ENCODE assay signal across 16 cellular contexts in the genomic region with DNA sequence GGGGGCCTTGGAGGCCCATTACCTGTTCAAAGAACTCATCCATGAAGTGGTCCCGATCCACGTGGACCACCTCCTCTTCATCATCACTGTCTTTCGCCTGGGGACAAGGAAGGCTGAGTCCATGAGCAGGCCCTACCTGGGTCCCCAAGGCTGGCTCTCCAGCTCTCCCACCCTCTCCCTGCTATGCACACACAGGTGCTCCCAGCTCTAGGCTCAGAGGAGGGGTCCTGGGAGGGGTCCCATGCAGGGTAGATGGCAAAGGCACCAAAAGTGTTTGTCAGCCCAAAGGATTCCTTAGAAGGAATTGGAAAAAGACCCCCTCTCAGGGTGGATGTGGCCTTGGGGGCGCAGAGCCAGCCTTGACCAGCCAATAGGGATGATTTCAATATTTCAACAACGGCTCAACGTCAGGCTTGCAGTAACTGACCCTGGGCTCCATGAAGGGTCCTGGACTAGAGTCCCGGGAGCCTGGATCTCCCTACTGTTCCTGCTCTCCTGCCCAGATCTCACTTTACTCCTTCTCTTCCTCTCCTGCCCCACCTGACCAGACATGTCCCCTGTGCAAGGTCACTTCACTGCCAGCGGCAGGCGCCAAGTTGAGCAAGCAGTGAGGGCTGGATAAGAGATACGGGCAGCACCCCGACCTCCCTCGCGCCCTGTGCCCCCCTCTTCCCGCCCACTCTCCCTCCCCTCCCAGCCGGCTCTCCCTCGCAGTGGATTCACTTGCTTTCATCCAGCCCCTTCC. TPM values are rescaled to one million over a fixed set of nuclear protein-coding genes. Genes with fewer than 3 reads are reported as not detected.
A peak's percentile ranks its signal among the peaks of the same experiment; 100 is the strongest.
DNase-seq lines count a peak whose midpoint lies in the region; ATAC-seq and TF ChIP-seq lines count a peak whose summit lies in the region.
"Had no signal": no experiment of that assay in that cellular context is flagged by ENCODE, and none has a peak within 500 bp of the region (broad histone marks: within the 10 kb centered on the region; RNA-seq: fewer than 3 reads in every experiment).

No MANE protein-coding gene starts in this region.

- H3K9ac ChIP-seq in liver (ENCODE audit: low read depth in 1 of 2, low read length in 2 of 2), result no peak overlapping the region

- intact Hi-C loops in left ventricle myocardium superior (cut with micrococcal nuclease), result no loop called here

- H3K27ac ChIP-seq in right atrium auricular region, result no peak overlapping the region
- no peak overlapping the region for H3K27ac ChIP-seq in liver (ENCODE audit: low read depth in 1 of 2, low read length in 2 of 2)
- H3K27ac ChIP-seq: ascending aorta, left ventricle myocardium inferior, neutrophil had no signal

- DNase-seq in left ventricle myocardium superior (no peak), right atrium auricular region (ENCODE audit: low spot score) (no peak), NCI-H82 (lab: John Stamatoyannopoulos, UW) (no peak)
- DNase-seq: activated CD4-positive, alpha-beta T cell treated with anti-CD3 and anti-CD28 coated beads for 4 hours; activated T-cell treated with anti-CD3 and anti-CD28 coated beads, Interleukin-2, amount 50 U/mL, for 72 hours; DMS79; effector memory CD4-positive, alpha-beta T cell; left ventricle myocardium inferior; NCI-H1694; NCI-H748 treated with DMSO at 0.1 percent for 48 hours; SHP77 had no signal

- peaks cover 0 to 20% of the 10 kb centered on the region in 2 donors for H3K4me1 ChIP-seq in right atrium auricular region
- H3K4me1 ChIP-seq in liver (ENCODE audit: control insufficient read depth in 4 of 4, insufficient read depth in 4 of 4, low read length in 3 of 4), result peaks cover 3 to 36% (median 27%) of the 10 kb centered on the region in 4 donors

- H3K27me3 ChIP-seq in right atrium auricular region (no peaks in the 10 kb centered on the region), liver (ENCODE audit: control insufficient read depth in 4 of 4, insufficient read depth in 4 of 4, low read length in 3 of 4) (no peaks in the 10 kb centered on the region)
- H3K27me3 ChIP-seq: ascending aorta had no signal

- ATAC-seq in left ventricle myocardium superior, result peak; percentile 35
- ATAC-seq in HG03521 (IDR thresholded peaks at IDR 0.05; ENCODE audit: unreplicated experiment), result no peak
- no peak for ATAC-seq in HG02938 (IDR thresholded peaks at IDR 0.05; ENCODE audit: unreplicated experiment)
- ATAC-seq: activated T-cell treated with anti-CD3 and anti-CD28 coated beads, Interleukin-2, amount 50 U/mL, for 72 hours had no signal

- TF ChIP-seq CTCF in right atrium auricular region (IDR thresholded peaks at IDR 0.05) (no peak), liver (IDR thresholded peaks at IDR 0.05; ENCODE audit: low read depth, low read length, missing input control) (no peak)

- TF ChIP-seq RAD21 in liver (IDR thresholded peaks at IDR 0.05), result no peak

- 41% methylated on average over 16 of the region's 16 CpGs for WGBS in liver

- H3K4me3 ChIP-seq in right atrium auricular region (no peak overlapping the region), liver (ENCODE audit: low read depth in 1 of 3, low read length in 3 of 3) (no peak overlapping the region)
- H3K4me3 ChIP-seq: ascending aorta, left ventricle myocardium inferior had no signal

- H3K36me3 ChIP-seq in right atrium auricular region (no peaks in the 10 kb centered on the region), liver (ENCODE audit: control insufficient read depth in 4 of 4, insufficient read depth in 3 of 4, low read depth in 1 of 4, low read length in 3 of 4) (no peaks in the 10 kb centered on the region)
- H3K36me3 ChIP-seq: ascending aorta, left ventricle myocardium inferior, neutrophil had no signal

- no peaks in the 10 kb centered on the region for H3K9me3 ChIP-seq in right atrium auricular region
- no peaks in the 10 kb centered on the region for H3K9me3 ChIP-seq in liver (ENCODE audit: control insufficient read depth in 4 of 4, low read length in 3 of 4)
- H3K9me3 ChIP-seq: ascending aorta, left ventricle myocardium inferior, neutrophil had no signal

TF ChIP-seq in liver, 16 proteins besides CTCF, POLR2A, EP300 and RAD21:
- no peak for TF ChIP-seq NR2F2 (IDR thresholded peaks at IDR 0.05)
- TF ChIP-seq YY1 (IDR thresholded peaks at IDR 0.05), result no peak
- no peak for TF ChIP-seq HNF4G (IDR thresholded peaks at IDR 0.05)
- TF ChIP-seq HNF4A (conservative IDR thresholded peaks at IDR 0.05), result peak; percentile 18 to 31
- TF ChIP-seq, protein P1, sequence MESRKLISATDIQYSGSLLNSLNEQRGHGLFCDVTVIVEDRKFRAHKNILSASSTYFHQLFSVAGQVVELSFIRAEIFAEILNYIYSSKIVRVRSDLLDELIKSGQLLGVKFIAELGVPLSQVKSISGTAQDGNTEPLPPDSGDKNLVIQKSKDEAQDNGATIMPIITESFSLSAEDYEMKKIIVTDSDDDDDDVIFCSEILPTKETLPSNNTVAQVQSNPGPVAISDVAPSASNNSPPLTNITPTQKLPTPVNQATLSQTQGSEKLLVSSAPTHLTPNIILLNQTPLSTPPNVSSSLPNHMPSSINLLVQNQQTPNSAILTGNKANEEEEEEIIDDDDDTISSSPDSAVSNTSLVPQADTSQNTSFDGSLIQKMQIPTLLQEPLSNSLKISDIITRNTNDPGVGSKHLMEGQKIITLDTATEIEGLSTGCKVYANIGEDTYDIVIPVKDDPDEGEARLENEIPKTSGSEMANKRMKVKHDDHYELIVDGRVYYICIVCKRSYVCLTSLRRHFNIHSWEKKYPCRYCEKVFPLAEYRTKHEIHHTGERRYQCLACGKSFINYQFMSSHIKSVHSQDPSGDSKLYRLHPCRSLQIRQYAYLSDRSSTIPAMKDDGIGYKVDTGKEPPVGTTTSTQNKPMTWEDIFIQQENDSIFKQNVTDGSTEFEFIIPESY (IDR thresholded peaks at IDR 0.05), result no peak
- TF ChIP-seq JUND (IDR thresholded peaks at IDR 0.05), result no peak
- no peak for TF ChIP-seq SP1 (IDR thresholded peaks at IDR 0.05)

RNA-seq across cellular contexts. Expression of a gene that starts 8.8 kb away (rescaled TPM):
- total RNA-seq in left ventricle myocardium superior (0.40 TPM), right atrium auricular region (1 to 10 TPM; 1.3 to 2.1 TPM), liver (1 to 10 TPM in 1 of 2 donors, under 1 TPM in 1; 0.09 to 1.2 TPM)
- polyA plus RNA-seq in liver, result under 1 TPM; 0.19 to 0.82 TPM

RNA-seq across cellular contexts. Expression of a gene that starts 16.7 kb away (rescaled TPM):
- total RNA-seq in left ventricle myocardium superior (7.4 TPM), right atrium auricular region (1 to 10 TPM; 6.0 to 8.5 TPM), liver (10 to 100 TPM; 23.9 to 84.8 TPM)
- 10 to 100 TPM; 74.0 to 93.9 TPM for polyA plus RNA-seq in liver

RNA-seq across cellular contexts. Expression of a gene that starts 31.7 kb away (rescaled TPM):
- total RNA-seq in left ventricle myocardium superior (42.4 TPM), right atrium auricular region (10 to 100 TPM; 17.1 to 23.8 TPM), liver (10 to 100 TPM; 11.4 to 19.8 TPM)
- polyA plus RNA-seq in liver, result 10 to 100 TPM; 14.9 to 22.1 TPM

RNA-seq across cellular contexts. Expression of a gene that starts 44.1 kb away (rescaled TPM):
- total RNA-seq in left ventricle myocardium superior (11.0 TPM), right atrium auricular region (1 to 10 TPM; 3.8 to 8.6 TPM), liver (1 to 10 TPM; 3.6 to 3.8 TPM)
- 1 to 10 TPM; 2.7 to 4.9 TPM for polyA plus RNA-seq in liver

RNA-seq across cellular contexts. Expression of a gene that starts 52.8 kb away (rescaled TPM):
- total RNA-seq in left ventricle myocardium superior, result 10.8 TPM
- total RNA-seq in right atrium auricular region, result 10 to 100 TPM; 22.4 to 23.0 TPM
- 10 to 100 TPM; 26.6 to 39.1 TPM for total RNA-seq in liver
- 10 to 100 TPM; 28.8 to 34.1 TPM for polyA plus RNA-seq in liver
